ENCODE assay signal across 1 cellular context in genomic region chr16:57591086-57591869, GRCh38.
TF ChIP-seq lines count a peak whose summit lies in the region.

No MANE protein-coding gene starts in this region.

TF ChIP-seq in HepG2, 621 proteins besides CTCF, POLR2A, EP300 and RAD21 (continued from another document and continues in another):
- TF ChIP-seq PRDM10 (CRISPR knock-in tag; IDR thresholded peaks at IDR 0.05; ENCODE audit: low read depth) (0 out of 2 replicates have a peak, but pooled peaks have one; percentile 48), KLF6 (CRISPR knock-in tag; IDR thresholded peaks at IDR 0.05) (0 out of 2 replicates have a peak, but pooled peaks have one; percentile 30), RCOR2 (CRISPR knock-in tag; IDR thresholded peaks at IDR 0.05) (peak; percentile 64; the same call in 1 of the 2 replicates), TSC22D2 (CRISPR knock-in tag; IDR thresholded peaks at IDR 0.05; ENCODE audit: borderline replicate concordance) (peak; percentile 83; the same call in 1 of the 2 replicates), FOSL2 (CRISPR knock-in tag; IDR thresholded peaks at IDR 0.05) (peak; percentile 74), YEATS2 (CRISPR knock-in tag; IDR thresholded peaks at IDR 0.05; ENCODE audit: borderline replicate concordance) (peak; percentile 12; the same call in 1 of the 2 replicates), STAG1 (CRISPR knock-in tag; IDR thresholded peaks at IDR 0.05) (peak; percentile 95), ZNF792 (CRISPR knock-in tag; IDR thresholded peaks at IDR 0.05) (0 out of 2 replicates have a peak, but pooled peaks have one; percentile 19), ZFP91 (CRISPR knock-in tag; IDR thresholded peaks at IDR 0.05; ENCODE audit: borderline replicate concordance) (peak; percentile 60; the same call in 1 of the 2 replicates), SP1 (IDR thresholded peaks at IDR 0.05) (no peak), SP1 (CRISPR knock-in tag; IDR thresholded peaks at IDR 0.05) (peak; percentile 43; the same call in 1 of the 2 replicates), MYC (CRISPR knock-in tag; IDR thresholded peaks at IDR 0.05; ENCODE audit: borderline replicate concordance) (no peak), BCL6 (CRISPR knock-in tag; IDR thresholded peaks at IDR 0.05) (peak; percentile 6; the same call in 1 of the 2 replicates), KDM2A (CRISPR knock-in tag; IDR thresholded peaks at IDR 0.05; ENCODE audit: borderline replicate concordance, low read depth) (peak; percentile 52), ZNF740 (CRISPR knock-in tag; IDR thresholded peaks at IDR 0.05) (no peak), ZSCAN21 (CRISPR knock-in tag; IDR thresholded peaks at IDR 0.05; ENCODE audit: borderline replicate concordance) (no peak), THRA (CRISPR knock-in tag; IDR thresholded peaks at IDR 0.05; ENCODE audit: borderline replicate concordance) (peak; percentile 28; the same call in 1 of the 2 replicates), SMAD3 (CRISPR knock-in tag; IDR thresholded peaks at IDR 0.05) (peak; percentile 48; the same call in 1 of the 2 replicates), PHF8 (CRISPR knock-in tag; IDR thresholded peaks at IDR 0.05) (0 out of 2 replicates have a peak, but pooled peaks have one; percentile 24), RELA (CRISPR knock-in tag; IDR thresholded peaks at IDR 0.05) (0 out of 2 replicates have a peak, but pooled peaks have one; percentile 58), KDM1A (CRISPR knock-in tag; IDR thresholded peaks at IDR 0.05) (peak; percentile 60; the same call in 1 of the 2 replicates), MIER3 (CRISPR knock-in tag; IDR thresholded peaks at IDR 0.05; ENCODE audit: borderline replicate concordance) (0 out of 2 replicates have a peak, but pooled peaks have one; percentile 60), TEAD3 (CRISPR knock-in tag; optimal IDR thresholded peaks at IDR 0.05; ENCODE audit: borderline replicate concordance) (peak; percentile 92), PATZ1 (CRISPR knock-in tag; IDR thresholded peaks at IDR 0.05) (peak; percentile 30; the same call in 1 of the 2 replicates), MYNN (CRISPR knock-in tag; IDR thresholded peaks at IDR 0.05; ENCODE audit: low read depth) (0 out of 2 replicates have a peak, but pooled peaks have one; percentile 43), MIXL1 (CRISPR knock-in tag; IDR thresholded peaks at IDR 0.05) (peak; percentile 50; the same call in 1 of the 2 replicates), RFX5 (IDR thresholded peaks at IDR 0.05; ENCODE audit: low read depth, low read length) (0 out of 2 replicates have a peak, but pooled peaks have one; percentile 26), IRF2 (CRISPR knock-in tag; IDR thresholded peaks at IDR 0.05) (peak; percentile 62; the same call in 1 of the 2 replicates), ATM (IDR thresholded peaks at IDR 0.05; ENCODE audit: borderline replicate concordance) (no peak), ZNF644 (CRISPR knock-in tag; IDR thresholded peaks at IDR 0.05; ENCODE audit: low read depth) (peak; percentile 46; the same call in 1 of the 2 replicates), CBX5 (CRISPR knock-in tag; IDR thresholded peaks at IDR 0.05; ENCODE audit: borderline replicate concordance) (0 out of 2 replicates have a peak, but pooled peaks have one; percentile 18), RBAK (CRISPR knock-in tag; IDR thresholded peaks at IDR 0.05) (no peak)
- TF ChIP-seq, protein P1, sequence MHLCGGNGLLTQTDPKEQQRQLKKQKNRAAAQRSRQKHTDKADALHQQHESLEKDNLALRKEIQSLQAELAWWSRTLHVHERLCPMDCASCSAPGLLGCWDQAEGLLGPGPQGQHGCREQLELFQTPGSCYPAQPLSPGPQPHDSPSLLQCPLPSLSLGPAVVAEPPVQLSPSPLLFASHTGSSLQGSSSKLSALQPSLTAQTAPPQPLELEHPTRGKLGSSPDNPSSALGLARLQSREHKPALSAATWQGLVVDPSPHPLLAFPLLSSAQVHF (CRISPR knock-in tag; IDR thresholded peaks at IDR 0.05): no peak
- TF ChIP-seq, protein P2, sequence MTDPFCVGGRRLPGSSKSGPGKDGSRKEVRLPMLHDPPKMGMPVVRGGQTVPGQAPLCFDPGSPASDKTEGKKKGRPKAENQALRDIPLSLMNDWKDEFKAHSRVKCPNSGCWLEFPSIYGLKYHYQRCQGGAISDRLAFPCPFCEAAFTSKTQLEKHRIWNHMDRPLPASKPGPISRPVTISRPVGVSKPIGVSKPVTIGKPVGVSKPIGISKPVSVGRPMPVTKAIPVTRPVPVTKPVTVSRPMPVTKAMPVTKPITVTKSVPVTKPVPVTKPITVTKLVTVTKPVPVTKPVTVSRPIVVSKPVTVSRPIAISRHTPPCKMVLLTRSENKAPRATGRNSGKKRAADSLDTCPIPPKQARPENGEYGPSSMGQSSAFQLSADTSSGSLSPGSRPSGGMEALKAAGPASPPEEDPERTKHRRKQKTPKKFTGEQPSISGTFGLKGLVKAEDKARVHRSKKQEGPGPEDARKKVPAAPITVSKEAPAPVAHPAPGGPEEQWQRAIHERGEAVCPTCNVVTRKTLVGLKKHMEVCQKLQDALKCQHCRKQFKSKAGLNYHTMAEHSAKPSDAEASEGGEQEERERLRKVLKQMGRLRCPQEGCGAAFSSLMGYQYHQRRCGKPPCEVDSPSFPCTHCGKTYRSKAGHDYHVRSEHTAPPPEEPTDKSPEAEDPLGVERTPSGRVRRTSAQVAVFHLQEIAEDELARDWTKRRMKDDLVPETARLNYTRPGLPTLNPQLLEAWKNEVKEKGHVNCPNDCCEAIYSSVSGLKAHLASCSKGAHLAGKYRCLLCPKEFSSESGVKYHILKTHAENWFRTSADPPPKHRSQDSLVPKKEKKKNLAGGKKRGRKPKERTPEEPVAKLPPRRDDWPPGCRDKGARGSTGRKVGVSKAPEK (CRISPR knock-in tag; IDR thresholded peaks at IDR 0.05; ENCODE audit: borderline replicate concordance): 0 out of 2 replicates have a peak, but pooled peaks have one; percentile 27
- TF ChIP-seq, protein P3, sequence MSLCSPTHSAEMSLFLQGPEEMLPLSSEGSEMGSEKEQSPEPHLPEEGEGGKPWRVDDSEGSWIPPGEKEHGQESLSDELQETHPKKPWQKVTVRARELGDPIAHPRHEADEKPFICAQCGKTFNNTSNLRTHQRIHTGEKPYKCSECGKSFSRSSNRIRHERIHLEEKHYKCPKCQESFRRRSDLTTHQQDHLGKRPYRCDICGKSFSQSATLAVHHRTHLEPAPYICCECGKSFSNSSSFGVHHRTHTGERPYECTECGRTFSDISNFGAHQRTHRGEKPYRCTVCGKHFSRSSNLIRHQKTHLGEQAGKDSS (CRISPR knock-in tag; IDR thresholded peaks at IDR 0.05; ENCODE audit: borderline replicate concordance, low read depth): peak; percentile 76; the same call in 1 of the 2 replicates
- TF ChIP-seq, protein P4, sequence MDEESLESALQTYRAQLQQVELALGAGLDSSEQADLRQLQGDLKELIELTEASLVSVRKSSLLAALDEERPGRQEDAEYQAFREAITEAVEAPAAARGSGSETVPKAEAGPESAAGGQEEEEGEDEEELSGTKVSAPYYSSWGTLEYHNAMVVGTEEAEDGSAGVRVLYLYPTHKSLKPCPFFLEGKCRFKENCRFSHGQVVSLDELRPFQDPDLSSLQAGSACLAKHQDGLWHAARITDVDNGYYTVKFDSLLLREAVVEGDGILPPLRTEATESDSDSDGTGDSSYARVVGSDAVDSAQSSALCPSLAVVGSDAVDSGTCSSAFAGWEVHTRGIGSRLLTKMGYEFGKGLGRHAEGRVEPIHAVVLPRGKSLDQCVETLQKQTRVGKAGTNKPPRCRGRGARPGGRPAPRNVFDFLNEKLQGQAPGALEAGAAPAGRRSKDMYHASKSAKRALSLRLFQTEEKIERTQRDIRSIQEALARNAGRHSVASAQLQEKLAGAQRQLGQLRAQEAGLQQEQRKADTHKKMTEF (CRISPR knock-in tag; IDR thresholded peaks at IDR 0.05): 0 out of 2 replicates have a peak, but pooled peaks have one; percentile 55
- TF ChIP-seq, protein P5, sequence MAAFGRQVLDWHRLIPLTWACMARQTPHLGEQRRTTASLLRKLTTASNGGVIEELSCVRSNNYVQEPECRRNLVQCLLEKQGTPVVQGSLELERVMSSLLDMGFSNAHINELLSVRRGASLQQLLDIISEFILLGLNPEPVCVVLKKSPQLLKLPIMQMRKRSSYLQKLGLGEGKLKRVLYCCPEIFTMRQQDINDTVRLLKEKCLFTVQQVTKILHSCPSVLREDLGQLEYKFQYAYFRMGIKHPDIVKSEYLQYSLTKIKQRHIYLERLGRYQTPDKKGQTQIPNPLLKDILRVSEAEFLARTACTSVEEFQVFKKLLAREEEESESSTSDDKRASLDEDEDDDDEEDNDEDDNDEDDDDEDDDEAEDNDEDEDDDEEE (CRISPR knock-in tag; IDR thresholded peaks at IDR 0.05): 0 out of 2 replicates have a peak, but pooled peaks have one; percentile 46
- TF ChIP-seq, protein P6, sequence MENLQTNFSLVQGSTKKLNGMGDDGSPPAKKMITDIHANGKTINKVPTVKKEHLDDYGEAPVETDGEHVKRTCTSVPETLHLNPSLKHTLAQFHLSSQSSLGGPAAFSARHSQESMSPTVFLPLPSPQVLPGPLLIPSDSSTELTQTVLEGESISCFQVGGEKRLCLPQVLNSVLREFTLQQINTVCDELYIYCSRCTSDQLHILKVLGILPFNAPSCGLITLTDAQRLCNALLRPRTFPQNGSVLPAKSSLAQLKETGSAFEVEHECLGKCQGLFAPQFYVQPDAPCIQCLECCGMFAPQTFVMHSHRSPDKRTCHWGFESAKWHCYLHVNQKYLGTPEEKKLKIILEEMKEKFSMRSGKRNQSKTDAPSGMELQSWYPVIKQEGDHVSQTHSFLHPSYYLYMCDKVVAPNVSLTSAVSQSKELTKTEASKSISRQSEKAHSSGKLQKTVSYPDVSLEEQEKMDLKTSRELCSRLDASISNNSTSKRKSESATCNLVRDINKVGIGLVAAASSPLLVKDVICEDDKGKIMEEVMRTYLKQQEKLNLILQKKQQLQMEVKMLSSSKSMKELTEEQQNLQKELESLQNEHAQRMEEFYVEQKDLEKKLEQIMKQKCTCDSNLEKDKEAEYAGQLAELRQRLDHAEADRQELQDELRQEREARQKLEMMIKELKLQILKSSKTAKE (CRISPR knock-in tag; IDR thresholded peaks at IDR 0.05; ENCODE audit: borderline replicate concordance): no peak
